In the genomic region with DNA sequence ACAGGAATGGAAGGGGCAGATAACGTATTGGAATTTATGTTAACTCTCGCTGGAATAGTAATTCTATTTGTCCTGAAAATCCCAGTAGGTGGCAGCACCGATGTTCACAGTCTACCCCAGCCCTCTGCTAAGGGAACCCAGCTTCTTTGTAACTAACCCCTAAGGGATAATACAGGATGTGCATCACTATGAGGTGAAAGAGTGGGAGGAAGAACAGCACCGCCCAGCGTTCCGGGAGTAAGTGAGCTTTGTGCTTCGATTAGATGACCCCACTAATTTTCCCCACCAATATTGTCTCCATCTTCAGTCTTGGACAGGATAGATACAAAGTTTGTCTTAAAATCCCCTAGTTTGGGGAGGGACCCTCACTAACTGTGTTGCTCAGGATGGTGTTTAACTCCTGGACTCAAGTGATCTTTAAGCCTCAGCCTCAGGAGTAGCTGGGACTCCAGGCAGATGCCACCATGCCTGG, we compare ENCODE assay signal across 8 cellular contexts. TPM values are rescaled to one million over a fixed set of nuclear protein-coding genes. Genes with fewer than 3 reads are reported as not detected.
DNase-seq lines count a peak whose midpoint lies in the region; ATAC-seq, FAIRE-seq and TF ChIP-seq lines count a peak whose summit lies in the region.

No MANE protein-coding gene starts in this region.

- H3K9ac ChIP-seq in HUES6 (ENCODE audit: low read length), result peak overlapping the region; percentile 93

- H3K36me3 Mint-ChIP-seq in neural crest cell (ENCODE audit: low read depth), result peaks cover 5% of the 10 kb centered on the region

- no peak overlapping the region for H3K27ac Mint-ChIP-seq in neural crest cell (ENCODE audit: unreplicated experiment)

- no peak for TF ChIP-seq POLR2A in stomach (IDR thresholded peaks at IDR 0.05)

- H3K4me1 Mint-ChIP-seq in neural crest cell, result peaks cover 8% of the 10 kb centered on the region

- DNase-seq in DMS114 treated with DMSO at 0.1 percent for 48 hours (lab: John Stamatoyannopoulos, UW; ENCODE audit: unreplicated experiment), result peak; percentile 85
- DNase-seq in RCC 7860 (ENCODE audit: low spot score), result peak; percentile 86
- DNase-seq in activated T-helper 1 cell treated with Interleukin-2 at 50 U/mL for 16 hours (ENCODE audit: low read depth), result peak; percentile 52
- DNase-seq in foreskin keratinocyte, result peak; percentile 72 to 88
- peak; percentile 61 for DNase-seq in neural crest cell (ENCODE audit: low read depth, low spot score)
- peak; percentile 57 for DNase-seq in stomach

- TF ChIP-seq CTCF in foreskin keratinocyte (conservative IDR thresholded peaks at IDR 0.05) (peak; percentile 98), neural crest cell (conservative IDR thresholded peaks at IDR 0.05) (peak; percentile 86), stomach (IDR thresholded peaks at IDR 0.05) (peak in 5 of 7 experiments; percentile 37 to 67 (median 60))

- H3K27ac ChIP-seq in HUES6 (ENCODE audit: low read depth, low read length) (peak overlapping the region; percentile 21; the same call in 1 of the 2 replicates), foreskin keratinocyte (peak overlapping the region; percentile 0), stomach (peak overlapping the region; percentile 50 to 88 (median 82))

- ATAC-seq in GM21447 (IDR thresholded peaks at IDR 0.05; ENCODE audit: unreplicated experiment) (peak; percentile 76), foreskin keratinocyte (peak; percentile 94)

- FAIRE-seq in RCC 7860 (lab: Jason Lieb, UNC), result peak; percentile 83

- no peaks in the 10 kb centered on the region for H3K9me3 Mint-ChIP-seq in neural crest cell

- H3K4me1 ChIP-seq in HUES6 (ENCODE audit: control insufficient read depth, insufficient read depth, low read length), result peaks cover 26% of the 10 kb centered on the region
- peaks cover 9% of the 10 kb centered on the region for H3K4me1 ChIP-seq in foreskin keratinocyte
- H3K4me1 ChIP-seq in stomach, result peaks cover 0 to 42% (median 8%) of the 10 kb centered on the region in 4 donors

- H3K9me3 ChIP-seq in HUES6 (ENCODE audit: control insufficient read depth, insufficient read depth, low read depth, low read length) (no peaks in the 10 kb centered on the region), stomach (no peaks in the 10 kb centered on the region)

- H3K27me3 ChIP-seq in HUES6 (ENCODE audit: control insufficient read depth, insufficient read depth, low read length), result no peaks in the 10 kb centered on the region
- no peaks in the 10 kb centered on the region for H3K27me3 ChIP-seq in foreskin keratinocyte
- no peaks in the 10 kb centered on the region for H3K27me3 ChIP-seq in stomach

- H3K36me3 ChIP-seq in HUES6 (ENCODE audit: control insufficient read depth, insufficient read depth, low read length) (peaks cover 72% of the 10 kb centered on the region), stomach (peaks cover 0 to 48% (median 41%) of the 10 kb centered on the region in 4 donors)

- H3K27me3 Mint-ChIP-seq in neural crest cell (ENCODE audit: low read depth), result no peaks in the 10 kb centered on the region

- peak overlapping the region; percentile 93 for H3K4me3 ChIP-seq in HUES6 (ENCODE audit: low read depth, low read length)
- peak overlapping the region in 3 of 4 donors; percentile 44 to 66 (median 57) for H3K4me3 ChIP-seq in stomach

- no peak for TF ChIP-seq EP300 in stomach (IDR thresholded peaks at IDR 0.05)

- WGBS in stomach, 5 donors, result 2 to 3% (median 3%) methylated on average over 7 of the region's 7 CpGs

- no peak overlapping the region for H3K4me3 Mint-ChIP-seq in neural crest cell

- intact Hi-C loops in stomach (cut with DNase I; ENCODE audit: low total_unique reads), result loop anchor here (5.0 kb wide), 1 partner anchor 59 kb away; no protein-coding TSS in a partner anchor

RNA-seq across cellular contexts. Expression of a gene that starts 2.7 kb away (rescaled TPM):
- total RNA-seq in foreskin keratinocyte (10.8 and 12.2 TPM in 2 replicates), neural crest cell (50.6 and 52.2 TPM in 2 replicates), stomach (10 to 100 TPM in 3 of 5 donors, 1 to 10 TPM in 1, under 1 TPM in 1; 0.29 to 72.0 (median 10.7) TPM)
- polyA plus RNA-seq in foreskin keratinocyte (6.3 and 6.5 TPM in 2 replicates), stomach (1 to 10 TPM; 2.3 to 9.1 (median 6.4) TPM)

Comparison
In these comparisons a context has a peak if more than half of its experiments do, and no peak if none do; other contexts are left out.
1. Peak in every context shown above with its lines: DNase-seq, ATAC-seq, H3K4me3 ChIP-seq and H3K27ac ChIP-seq.
2. H3K27ac ChIP-seq: peak in every context shown above with its lines; median percentile 82 in stomach; 21 in HUES6; 0 in foreskin keratinocyte.